In genomic region chr11:48170840-48171233, GRCh38 we compare ENCODE assay signal across 14 cellular contexts. TPM values are rescaled to one million over a fixed set of nuclear protein-coding genes. Genes with fewer than 3 reads are reported as not detected.
A peak's percentile ranks its signal among the peaks of the same experiment; 100 is the strongest.
DNase-seq lines count a peak whose midpoint lies in the region; ATAC-seq and TF ChIP-seq lines count a peak whose summit lies in the region.
"Had no signal": no experiment of that assay in that cellular context is flagged by ENCODE, and none has a peak within 500 bp of the region (broad histone marks: within the 10 kb centered on the region; RNA-seq: fewer than 3 reads in every experiment).

No MANE protein-coding gene starts in this region.

- peaks cover 14% of the 10 kb centered on the region for H3K36me3 Mint-ChIP-seq in mesothelial cell of epicardium

- ATAC-seq in HG02678 (IDR thresholded peaks at IDR 0.05; ENCODE audit: unreplicated experiment) = no peak
- ATAC-seq: mucosa of descending colon had no signal

- DNase-seq in AG10803 (ENCODE audit: low read depth) (peak; percentile 86), H4 (ENCODE audit: low spot score) (peak; percentile 32), brain microvascular endothelial cell (no peak), mesothelial cell of epicardium (ENCODE audit: low spot score in 2 of 2, unreplicated experiment in 2 of 2) (no peak), activated gamma-delta T cell (lab: John Stamatoyannopoulos, UW) (no peak), midbrain (lab: John Stamatoyannopoulos, UW) (no peak), erythroblast (lab: John Stamatoyannopoulos, UW) (no peak)
- DNase-seq: activated CD4-positive, alpha-beta T cell treated with anti-CD3 and anti-CD28 coated beads, Interleukin-2, amount 50 U/mL, for 1 hour; amygdala; mucosa of descending colon; NCI-H2227 treated with DMSO at 0.1 percent for 48 hours; stimulated activated CD4-positive, alpha-beta T cell treated with anti-CD3 and anti-CD28 coated beads, Interleukin-4, amount 100 ng/mL, for 1 hour; transverse colon had no signal

- peaks cover 4% of the 10 kb centered on the region for H3K36me3 ChIP-seq in brain microvascular endothelial cell (replicated peaks)
- H3K36me3 ChIP-seq: transverse colon had no signal

- H3K27ac ChIP-seq in brain microvascular endothelial cell = peak overlapping the region; percentile 76

- peak overlapping the region; percentile 56 for H3K27ac Mint-ChIP-seq in mesothelial cell of epicardium

- no peaks in the 10 kb centered on the region for H3K27me3 ChIP-seq in brain microvascular endothelial cell (replicated peaks)
- H3K27me3 ChIP-seq: transverse colon had no signal

- in situ Hi-C loops in brain microvascular endothelial cell (cut with HindIII; ENCODE audit: low pct_ligation_motif_present, low sequenced_read_pairs) = no loop called here

- H3K4me3 Mint-ChIP-seq in mesothelial cell of epicardium = no peak overlapping the region

- TF ChIP-seq CTCF in AG10803 (conservative IDR thresholded peaks at IDR 0.05; ENCODE audit: low read length) (no peak), brain microvascular endothelial cell (IDR thresholded peaks at IDR 0.05; ENCODE audit: low read depth, low read length, missing control alignments) (no peak), mesothelial cell of epicardium (IDR thresholded peaks at IDR 0.05; ENCODE audit: unreplicated experiment) (no peak)

- no peaks in the 10 kb centered on the region for H3K27me3 Mint-ChIP-seq in mesothelial cell of epicardium (ENCODE audit: low read depth)

- H3K9me3 Mint-ChIP-seq in mesothelial cell of epicardium = no peaks in the 10 kb centered on the region

- TF ChIP-seq POLR2A in erythroblast (IDR thresholded peaks at IDR 0.05; ENCODE audit: low read length) = no peak

- H3K4me3 ChIP-seq in AG10803 (ENCODE audit: low read length) (no peak overlapping the region), brain microvascular endothelial cell (ENCODE audit: low read depth, low read length) (no peak overlapping the region)
- H3K4me3 ChIP-seq: mucosa of descending colon, transverse colon had no signal

- H3K4me1 Mint-ChIP-seq in mesothelial cell of epicardium = peaks cover 13% of the 10 kb centered on the region

RNA-seq across cellular contexts. Expression of gene OR4B1, which starts 45.8 kb away (rescaled TPM):
- total RNA-seq in H4 (2014; rRNA removed; shearing (Covaris generic)) = not detected in 2 replicates
- not detected in 3 replicates for total RNA-seq in mesothelial cell of epicardium
- total RNA-seq: mucosa of descending colon, transverse colon had no signal

Comparison
In these comparisons a context has a peak if more than half of its experiments do, and no peak if none do; other contexts are left out.
1. DNase-seq: peak in AG10803 (single experiment) and H4 (single experiment); none in brain microvascular endothelial cell (single experiment), mesothelial cell of epicardium (0 of 2), activated gamma-delta T cell (single experiment), midbrain (single experiment) and erythroblast (0 of 2).